23 cellular contexts compared by ENCODE assay signal in the genomic region with DNA sequence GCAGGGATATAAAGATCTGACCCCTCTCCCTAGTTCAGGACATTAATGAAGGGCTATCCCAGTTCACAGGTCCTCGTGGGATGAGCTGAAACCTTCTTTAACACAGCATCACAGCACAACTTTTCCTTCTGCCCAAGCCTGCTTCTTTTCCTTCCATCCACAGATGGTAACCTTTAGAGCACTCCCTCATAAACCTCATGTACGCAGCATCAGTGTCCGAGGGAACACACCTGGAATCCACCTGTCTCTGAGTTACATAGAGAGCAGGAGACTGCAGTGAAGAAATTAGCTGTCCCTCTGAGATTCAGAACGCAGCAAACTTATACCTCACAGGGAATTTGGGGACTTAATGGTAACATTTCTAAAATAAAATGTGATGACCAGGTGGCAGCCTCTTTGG.
"Had no signal": no experiment of that assay in that cellular context is flagged by ENCODE, and none has a peak within 500 bp of the region (broad histone marks: within the 10 kb centered on the region; RNA-seq: fewer than 3 reads in every experiment).

No MANE protein-coding gene starts in this region.

- H3K27ac Mint-ChIP-seq: effector memory CD8-positive, alpha-beta T cell; immature natural killer cell; naive thymus-derived CD8-positive, alpha-beta T cell; nephron progenitor cell; stimulated activated naive CD8-positive, alpha-beta T cell treated with anti-CD3 and anti-CD28 coated beads, Interleukin-15, amount 100 ng/mL, for 72 hours had no signal

- H3K9me3 ChIP-seq: prostate gland, right atrium auricular region, suprapubic skin, vagina had no signal

- H3K4me1 Mint-ChIP-seq: stimulated activated naive CD8-positive, alpha-beta T cell treated with anti-CD3 and anti-CD28 coated beads, Interleukin-15, amount 100 ng/mL, for 72 hours had no signal

- H3K36me3 ChIP-seq: prostate gland, right atrium auricular region, suprapubic skin, vagina had no signal

- H3K9me3 Mint-ChIP-seq: effector memory CD8-positive, alpha-beta T cell; stimulated activated naive CD8-positive, alpha-beta T cell treated with anti-CD3 and anti-CD28 coated beads, Interleukin-15, amount 100 ng/mL, for 72 hours had no signal

- H3K4me3 ChIP-seq: coronary artery, prostate gland, right atrium auricular region, smooth muscle cell, suprapubic skin, vagina had no signal

- H3K27ac ChIP-seq: coronary artery, prostate gland, right atrium auricular region, suprapubic skin, vagina had no signal

- H3K4me2 ChIP-seq: smooth muscle cell had no signal

- ATAC-seq: effector memory CD8-positive, alpha-beta T cell; naive thymus-derived CD8-positive, alpha-beta T cell; stimulated activated naive CD8-positive, alpha-beta T cell treated with anti-CD3 and anti-CD28 coated beads, Interleukin-15, amount 100 ng/mL, for 72 hours had no signal

- H3K36me3 Mint-ChIP-seq: naive thymus-derived CD8-positive, alpha-beta T cell had no signal

- H3K4me3 Mint-ChIP-seq: effector memory CD8-positive, alpha-beta T cell; immature natural killer cell; naive thymus-derived CD8-positive, alpha-beta T cell; nephron progenitor cell; stimulated activated naive CD8-positive, alpha-beta T cell treated with anti-CD3 and anti-CD28 coated beads, Interleukin-15, amount 100 ng/mL, for 72 hours had no signal

- DNase-seq: effector memory CD8-positive, alpha-beta T cell; erythroblast; hypothalamus; immature natural killer cell; islet precursor cell; mesenchymal stem cell; midbrain; naive thymus-derived CD8-positive, alpha-beta T cell; nephron progenitor cell; nucleus accumbens; stimulated activated CD4-positive, alpha-beta T cell treated with anti-CD3 and anti-CD28 coated beads, Interleukin-12 subunit alpha, Interleukin-12 subunit beta, amount 100 ng/mL, for 4 hours; stimulated activated CD4-positive, alpha-beta T cell treated with anti-CD3 and anti-CD28 coated beads, Interleukin-1b, Interleukin-23, amount 100 ng/mL, for 48 hours; stimulated activated CD4-positive, alpha-beta T cell treated with anti-CD3 and anti-CD28 coated beads, Interleukin-4, amount 100 ng/mL, for 1 hour; stimulated activated CD8-positive, alpha-beta memory T cell treated with anti-CD3 and anti-CD28 coated beads, Interleukin-4, amount 100 ng/mL, for 48 hours; stimulated activated naive CD4-positive, alpha-beta T cell; stimulated activated naive CD8-positive, alpha-beta T cell treated with anti-CD3 and anti-CD28 coated beads, Interleukin-15, amount 100 ng/mL, for 72 hours; trophoblast cell had no signal

- H3K27me3 ChIP-seq: right atrium auricular region, suprapubic skin, vagina had no signal

- H3K4me1 ChIP-seq: prostate gland, right atrium auricular region, suprapubic skin, vagina had no signal
